2 cellular contexts compared by ENCODE assay signal in genomic region chr15:32927124-32927523, GRCh38.
TF ChIP-seq lines count a peak whose summit lies in the region.

No MANE protein-coding gene starts in this region.

TF ChIP-seq in HepG2, 621 proteins besides CTCF, POLR2A, EP300 and RAD21 (continued from another document):
- TF ChIP-seq ZNF883 (CRISPR knock-in tag; IDR thresholded peaks at IDR 0.05; ENCODE audit: not compliant biosample characterization) (no peak), PRMT3 (CRISPR knock-in tag; IDR thresholded peaks at IDR 0.05; ENCODE audit: borderline replicate concordance, low read depth) (no peak), CC2D1A (CRISPR knock-in tag; IDR thresholded peaks at IDR 0.05) (no peak), ZNF574 (CRISPR knock-in tag; IDR thresholded peaks at IDR 0.05) (no peak), MIER3 (CRISPR knock-in tag; IDR thresholded peaks at IDR 0.05; ENCODE audit: borderline replicate concordance) (no peak), CEBPB (IDR thresholded peaks at IDR 0.05; ENCODE audit: borderline replicate concordance, low read depth, low read length) (peak; percentile 61; the same call in 1 of the 2 replicates)
- TF ChIP-seq, protein P1, sequence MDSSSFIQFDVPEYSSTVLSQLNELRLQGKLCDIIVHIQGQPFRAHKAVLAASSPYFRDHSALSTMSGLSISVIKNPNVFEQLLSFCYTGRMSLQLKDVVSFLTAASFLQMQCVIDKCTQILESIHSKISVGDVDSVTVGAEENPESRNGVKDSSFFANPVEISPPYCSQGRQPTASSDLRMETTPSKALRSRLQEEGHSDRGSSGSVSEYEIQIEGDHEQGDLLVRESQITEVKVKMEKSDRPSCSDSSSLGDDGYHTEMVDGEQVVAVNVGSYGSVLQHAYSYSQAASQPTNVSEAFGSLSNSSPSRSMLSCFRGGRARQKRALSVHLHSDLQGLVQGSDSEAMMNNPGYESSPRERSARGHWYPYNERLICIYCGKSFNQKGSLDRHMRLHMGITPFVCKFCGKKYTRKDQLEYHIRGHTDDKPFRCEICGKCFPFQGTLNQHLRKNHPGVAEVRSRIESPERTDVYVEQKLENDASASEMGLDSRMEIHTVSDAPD (CRISPR knock-in tag; IDR thresholded peaks at IDR 0.05): no peak
TF ChIP-seq in HepG2: peak in this region for 1.

TF ChIP-seq in K562, 482 proteins besides CTCF, POLR2A, EP300 and RAD21 (continued from another document):
- TF ChIP-seq KAT2B (IDR thresholded peaks at IDR 0.05; ENCODE audit: low read depth, low read length) (no peak), CEBPG (CRISPR knock-in tag; IDR thresholded peaks at IDR 0.05) (no peak), CEBPG (tag; conservative IDR thresholded peaks at IDR 0.05 in 1 of 2, IDR thresholded peaks at IDR 0.05 in 1 of 2) (0 out of 4 replicates have a peak, but pooled peaks of 1 of the 2 experiments have one; percentile 51)
